ENCODE assay signal across 29 cellular contexts in the genomic region with DNA sequence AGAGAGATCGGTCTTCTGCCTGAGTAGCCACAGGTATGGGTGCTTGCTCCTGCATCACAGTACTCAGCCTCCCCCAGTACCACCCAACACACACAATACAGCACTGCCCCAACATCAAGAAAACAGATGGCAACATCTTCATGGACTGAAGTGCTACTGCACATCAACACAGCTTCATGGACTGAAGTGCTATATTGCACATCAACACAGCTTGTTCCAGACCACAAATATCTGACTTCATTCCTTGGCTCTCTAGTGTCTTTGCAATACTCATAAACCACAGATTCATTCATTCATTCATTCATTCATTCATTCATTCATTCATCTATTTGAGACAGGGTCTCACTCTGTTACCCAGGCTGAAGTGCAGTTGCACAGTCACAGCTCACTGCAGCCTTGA. TPM values are rescaled to one million over a fixed set of nuclear protein-coding genes. Genes with fewer than 3 reads are reported as not detected.
"Had no signal": no experiment of that assay in that cellular context is flagged by ENCODE, and none has a peak within 500 bp of the region (broad histone marks: within the 10 kb centered on the region; RNA-seq: fewer than 3 reads in every experiment).

No MANE protein-coding gene starts in this region.

- H3K36me3 ChIP-seq: breast epithelium, esophagus squamous epithelium, gastroesophageal sphincter, stomach, upper lobe of right lung had no signal

- DNase-seq: activated CD4-positive, alpha-beta T cell treated with anti-CD3 and anti-CD28 coated beads for 4 hours; activated CD4-positive, alpha-beta T cell treated with anti-CD3 and anti-CD28 coated beads, Interleukin-2, amount 50 U/mL, for 4 hours; activated CD8-positive, alpha-beta memory T cell treated with anti-CD3 and anti-CD28 coated beads for 24 hours; activated gamma-delta T cell treated with Interleukin-2 at 50 U/mL for 16 hours; activated naive CD4-positive, alpha-beta T cell treated with anti-CD3 and anti-CD28 coated beads, Interleukin-2, amount 50 U/mL, for 16 hours; amygdala; central memory CD4-positive, alpha-beta T cell; dermis blood vessel endothelial cell; effector CD4-positive, alpha-beta T cell; esophagus squamous epithelium; hypothalamus; immature natural killer cell; natural killer cell; small intestine; stimulated activated CD4-positive, alpha-beta T cell treated with anti-CD3 and anti-CD28 coated beads, Interleukin-1b, Interleukin-23, amount 100 ng/mL, for 48 hours; stimulated activated CD4-positive, alpha-beta T cell treated with anti-CD3 and anti-CD28 coated beads, Interleukin-4, amount 100 ng/mL, for 4 hours; stimulated activated CD8-positive, alpha-beta memory T cell treated with anti-CD3 and anti-CD28 coated beads, Interleukin-4, amount 100 ng/mL, for 48 hours; stomach; tibial artery; upper lobe of right lung had no signal

- H3K4me1 Mint-ChIP-seq: immature natural killer cell; memory B cell; natural killer cell; stimulated activated memory B cell treated with anti-CD40 and anti-IgM and Interleukin-4, amounts not matched to agents 10 μg/mL and 1 μg/mL and 100 μg/mL, for 72 hours had no signal

- H3K4me3 Mint-ChIP-seq: activated T-helper 1 cell treated with anti-CD3 and anti-CD28 coated beads, Interleukin-12 subunit alpha, Interleukin-12 subunit beta, Interleukin-2, Interleukin-4 antibody, amounts not matched to agents 30 ng/mL and 10 ng/mL and 1 ng/mL, durations not matched to agents 14 hours and 24 hours and 36 hours; immature natural killer cell; memory B cell; natural killer cell; stimulated activated memory B cell treated with anti-CD40 and anti-IgM and Interleukin-4, amounts not matched to agents 10 μg/mL and 1 μg/mL and 100 μg/mL, for 72 hours had no signal

- ATAC-seq: gastroesophageal sphincter; natural killer cell; stimulated activated memory B cell treated with anti-CD40 and anti-IgM and Interleukin-4, amounts not matched to agents 10 μg/mL and 1 μg/mL and 100 μg/mL, for 72 hours; upper lobe of right lung had no signal

- H3K4me3 ChIP-seq: breast epithelium, esophagus squamous epithelium, gastroesophageal sphincter, stomach, tibial artery, upper lobe of right lung had no signal

- H3K27ac ChIP-seq: breast epithelium, esophagus squamous epithelium, gastroesophageal sphincter, stomach, tibial artery, upper lobe of right lung had no signal

- H3K4me1 ChIP-seq: breast epithelium, esophagus squamous epithelium, tibial artery, upper lobe of right lung had no signal

- H3K9me3 ChIP-seq: breast epithelium, esophagus squamous epithelium, gastroesophageal sphincter, stomach, tibial artery, upper lobe of right lung had no signal

- H3K27ac Mint-ChIP-seq: activated T-helper 1 cell treated with anti-CD3 and anti-CD28 coated beads, Interleukin-12 subunit alpha, Interleukin-12 subunit beta, Interleukin-2, Interleukin-4 antibody, amounts not matched to agents 30 ng/mL and 10 ng/mL and 1 ng/mL, durations not matched to agents 14 hours and 24 hours and 36 hours; immature natural killer cell; memory B cell; natural killer cell; stimulated activated memory B cell treated with anti-CD40 and anti-IgM and Interleukin-4, amounts not matched to agents 10 μg/mL and 1 μg/mL and 100 μg/mL, for 72 hours had no signal

- H3K27me3 ChIP-seq: breast epithelium, esophagus squamous epithelium, gastroesophageal sphincter, stomach, tibial artery, upper lobe of right lung had no signal

- H3K36me3 Mint-ChIP-seq: immature natural killer cell; memory B cell; natural killer cell; stimulated activated memory B cell treated with anti-CD40 and anti-IgM and Interleukin-4, amounts not matched to agents 10 μg/mL and 1 μg/mL and 100 μg/mL, for 72 hours had no signal

- H3K9me3 Mint-ChIP-seq: activated T-helper 1 cell treated with anti-CD3 and anti-CD28 coated beads, Interleukin-12 subunit alpha, Interleukin-12 subunit beta, Interleukin-2, Interleukin-4 antibody, amounts not matched to agents 30 ng/mL and 10 ng/mL and 1 ng/mL, durations not matched to agents 14 hours and 24 hours and 36 hours; immature natural killer cell; memory B cell; natural killer cell; stimulated activated memory B cell treated with anti-CD40 and anti-IgM and Interleukin-4, amounts not matched to agents 10 μg/mL and 1 μg/mL and 100 μg/mL, for 72 hours had no signal

RNA-seq across cellular contexts. Expression of gene PCA3, which starts 31.1 kb away (rescaled TPM):
- total RNA-seq: activated T-helper 1 cell treated with anti-CD3 and anti-CD28 coated beads, Interleukin-12 subunit alpha, Interleukin-12 subunit beta, Interleukin-2, Interleukin-4 antibody, amounts not matched to agents 30 ng/mL and 10 ng/mL and 1 ng/mL, durations not matched to agents 14 hours and 24 hours and 36 hours; esophagus squamous epithelium; fibroblast of villous mesenchyme; kidney epithelial cell; lower leg skin; T-helper 1 cell treated with Interleukin-12 subunit alpha and Interleukin-12 subunit beta and Interleukin-4 antibody, amounts not matched to agents 30 ng/mL and 1 ng/mL, for 36 hours; upper lobe of right lung had no signal
- polyA plus RNA-seq: immature natural killer cell, stomach had no signal
